Comparison of ENCODE assay signal across 19 cellular contexts in the genomic region with DNA sequence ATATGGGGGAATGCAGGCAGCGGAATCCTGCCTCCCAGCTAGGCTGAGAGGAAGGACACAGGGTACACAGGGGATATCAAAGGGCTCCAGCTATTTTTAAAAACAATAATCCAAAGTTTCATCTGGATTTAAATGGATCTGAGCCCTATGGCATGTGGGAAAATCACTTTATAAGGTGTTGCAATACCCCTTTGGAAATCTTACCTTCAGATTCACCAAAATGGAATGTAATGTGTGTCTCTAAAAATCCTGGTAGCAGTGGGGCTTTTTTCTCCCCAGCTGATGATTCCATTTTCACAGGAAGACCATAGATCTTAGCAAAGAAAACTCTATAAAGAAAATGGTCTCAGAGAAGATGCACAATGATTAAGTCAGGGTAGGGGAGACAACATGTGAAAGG.
DNase-seq lines count a peak whose midpoint lies in the region; ATAC-seq and TF ChIP-seq lines count a peak whose summit lies in the region.
"Had no signal": no experiment of that assay in that cellular context is flagged by ENCODE, and none has a peak within 500 bp of the region (broad histone marks: within the 10 kb centered on the region; RNA-seq: fewer than 3 reads in every experiment).

No MANE protein-coding gene starts in this region.

- peaks cover 9% of the 10 kb centered on the region for H3K4me1 ChIP-seq in adipocyte (ENCODE audit: control insufficient read depth, insufficient read depth, low read length)
- no peaks in the 10 kb centered on the region for H3K4me1 ChIP-seq in left ventricle myocardium inferior

- H3K9ac ChIP-seq in adipocyte (ENCODE audit: low read length) = no peak overlapping the region
- H3K9ac ChIP-seq: SK-N-SH had no signal

- H3K36me3 ChIP-seq in adipocyte (ENCODE audit: control insufficient read depth, insufficient read depth, low read length, severe bottlenecking) (no peaks in the 10 kb centered on the region), left ventricle myocardium inferior (no peaks in the 10 kb centered on the region)
- H3K36me3 ChIP-seq: MG63 had no signal

- intact Hi-C loops in left ventricle myocardium inferior (cut with micrococcal nuclease) = no loop called here

- H3K27me3 ChIP-seq in adipocyte (replicated peaks; ENCODE audit: control insufficient read depth, insufficient read depth, low read length) (no peaks in the 10 kb centered on the region), left ventricle myocardium inferior (ENCODE audit: low read depth) (no peaks in the 10 kb centered on the region)
- H3K27me3 ChIP-seq: MG63 had no signal

- ATAC-seq in HG03571 (IDR thresholded peaks at IDR 0.05; ENCODE audit: unreplicated experiment) = no peak
- no peak for ATAC-seq in HG02610 (IDR thresholded peaks at IDR 0.05; ENCODE audit: unreplicated experiment)

- DNase-seq in AG09309 (ENCODE audit: low read depth) (peak; percentile 17), GM04504 (ENCODE audit: low read depth) (peak; percentile 13), adipocyte (ENCODE audit: low read depth) (peak; percentile 14), fibroblast of peridontal ligament (ENCODE audit: extremely low read depth) (peak; percentile 22), left ventricle myocardium inferior (no peak)
- DNase-seq in activated CD4-positive, alpha-beta T cell treated with anti-CD3 and anti-CD28 coated beads, Interleukin-2, amount 50 U/mL, for 4 hours = no peak
- DNase-seq: C1 segment of cervical spinal cord; CD8-positive, alpha-beta memory T cell; GOT3; Karpas-422; MG63; NCI-H1048; NCI-H1436 treated with DMSO at 0.1 percent for 48 hours; NCI-H2029 treated with DMSO at 0.1 percent for 48 hours; NCI-H2171 treated with DMSO at 0.1 percent for 48 hours; SHP77 treated with DMSO at 0.1 percent for 48 hours; SK-N-SH had no signal

- TF ChIP-seq CTCF in AG09309 (IDR thresholded peaks at IDR 0.05; ENCODE audit: control insufficient read depth, insufficient read depth, low read depth, low read length, missing control alignments) (no peak), left ventricle myocardium inferior (IDR thresholded peaks at IDR 0.05; ENCODE audit: borderline replicate concordance) (no peak)

- no peak overlapping the region for H3K4me3 ChIP-seq in AG09309 (ENCODE audit: control insufficient read depth, low read depth, low read length)
- H3K4me3 ChIP-seq in adipocyte (ENCODE audit: low read length) = no peak overlapping the region
- no peak overlapping the region for H3K4me3 ChIP-seq in left ventricle myocardium inferior
- H3K4me3 ChIP-seq: MG63 had no signal

- H3K27ac ChIP-seq in left ventricle myocardium inferior (replicated peaks) = no peak overlapping the region

- peaks cover 19% of the 10 kb centered on the region for H3K9me3 ChIP-seq in adipocyte (ENCODE audit: control insufficient read depth, low read length)
- peaks cover 43% of the 10 kb centered on the region for H3K9me3 ChIP-seq in left ventricle myocardium inferior (replicated peaks)
- H3K9me3 ChIP-seq: SK-N-SH had no signal

Comparison
In these comparisons a context has a peak if more than half of its experiments do, and no peak if none do; other contexts are left out.
1. DNase-seq: peak in AG09309 (single experiment), GM04504 (single experiment), adipocyte (single experiment) and fibroblast of peridontal ligament (single experiment); none in activated CD4-positive, alpha-beta T cell treated with anti-CD3 and anti-CD28 coated beads, Interleukin-2, amount 50 U/mL, for 4 hours (0 of 2) and left ventricle myocardium inferior (single experiment).